In the genomic region with DNA sequence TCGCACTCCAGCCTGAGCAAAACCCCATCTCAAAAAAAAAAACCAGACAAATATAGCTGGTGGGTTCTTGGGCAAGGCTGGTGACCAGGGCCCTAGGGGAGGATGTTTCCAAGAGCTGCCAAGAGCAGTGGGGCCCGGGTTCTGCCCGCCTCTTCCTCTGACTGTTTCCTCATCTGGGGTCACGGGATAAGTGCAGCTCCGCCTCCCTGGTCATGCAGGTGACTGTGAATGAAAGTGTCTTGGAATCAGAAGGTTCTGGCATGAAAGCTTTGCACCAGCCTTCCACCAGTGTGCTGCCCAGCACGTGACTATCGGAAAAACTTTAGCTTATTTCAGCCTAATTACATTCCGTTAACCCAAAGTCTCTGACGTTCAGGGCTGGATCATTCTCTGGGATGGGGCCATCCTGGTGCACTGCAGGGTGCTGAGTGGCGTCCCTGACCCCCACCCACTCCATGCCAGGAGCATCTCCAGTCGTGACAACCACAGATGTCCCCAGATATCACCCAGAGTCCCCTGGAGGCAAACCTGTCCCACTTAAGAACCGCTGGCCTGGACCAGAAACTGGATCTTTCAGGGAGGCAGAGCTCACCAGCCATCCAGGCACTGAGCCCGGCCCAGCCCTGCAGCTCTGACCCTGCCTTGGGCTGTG, we compare ENCODE assay signal across 11 cellular contexts.
DNase-seq lines count a peak whose midpoint lies in the region; ATAC-seq and TF ChIP-seq lines count a peak whose summit lies in the region.
"Had no signal": no experiment of that assay in that cellular context is flagged by ENCODE, and none has a peak within 500 bp of the region (broad histone marks: within the 10 kb centered on the region; RNA-seq: fewer than 3 reads in every experiment).

No MANE protein-coding gene starts in this region.

- H3K9me3 Mint-ChIP-seq in activated T-helper 17 cell treated with anti-CD3 and anti-CD28 coated beads, Interleukin-2, amount 50 U/mL, for 72 hours: no peaks in the 10 kb centered on the region
- H3K9me3 Mint-ChIP-seq: mesothelial cell of epicardium had no signal

- DNase-seq in A172 (ENCODE audit: low spot score) (peak; percentile 33), lower lobe of right lung (peak; percentile 86), esophagus muscularis mucosa (ENCODE audit: extremely low spot score) (no peak), SJCRH30 (no peak), NCI-H69 (lab: John Stamatoyannopoulos, UW) (no peak)
- peak; percentile 85 for DNase-seq in Jurkat, Clone E6-1 (ENCODE audit: low read depth, low spot score)
- DNase-seq: MM.1S, PC-3 had no signal

- H3K4me1 Mint-ChIP-seq in activated T-helper 17 cell treated with anti-CD3 and anti-CD28 coated beads, Interleukin-2, amount 50 U/mL, for 72 hours: peaks cover 38% of the 10 kb centered on the region
- H3K4me1 Mint-ChIP-seq: mesothelial cell of epicardium had no signal

- H3K36me3 ChIP-seq in lower lobe of right lung (no peaks in the 10 kb centered on the region), esophagus muscularis mucosa (no peaks in the 10 kb centered on the region), SJCRH30 (no peaks in the 10 kb centered on the region)

- H3K9me3 ChIP-seq in lower lobe of right lung (no peaks in the 10 kb centered on the region), esophagus muscularis mucosa (no peaks in the 10 kb centered on the region), SJCRH30 (replicated peaks) (no peaks in the 10 kb centered on the region)

- no peaks in the 10 kb centered on the region for H3K27me3 Mint-ChIP-seq in activated T-helper 17 cell treated with anti-CD3 and anti-CD28 coated beads, Interleukin-2, amount 50 U/mL, for 72 hours

- intact Hi-C loops in lower lobe of right lung (cut with DNase I): loop anchor here (10.0 kb wide), 1 partner anchor 142 kb away; the partner anchor contains the start of gene GADD45B
- intact Hi-C loops in esophagus muscularis mucosa (cut with DNase I): no loop called here

- H3K4me3 Mint-ChIP-seq in activated T-helper 17 cell treated with anti-CD3 and anti-CD28 coated beads, Interleukin-2, amount 50 U/mL, for 72 hours: peak overlapping the region; percentile 87
- H3K4me3 Mint-ChIP-seq: mesothelial cell of epicardium had no signal

- peak overlapping the region; percentile 38 for H3K4me3 ChIP-seq in Jurkat, Clone E6-1 (ENCODE audit: low read length)
- H3K4me3 ChIP-seq in lower lobe of right lung (no peak overlapping the region), esophagus muscularis mucosa (no peak overlapping the region), SJCRH30 (no peak overlapping the region)

- H3K27ac ChIP-seq in lower lobe of right lung (peak overlapping the region; percentile 26), esophagus muscularis mucosa (replicated peaks in 1 of 4) (no peak overlapping the region), SJCRH30 (no peak overlapping the region)

- H3K36me3 Mint-ChIP-seq in activated T-helper 17 cell treated with anti-CD3 and anti-CD28 coated beads, Interleukin-2, amount 50 U/mL, for 72 hours (ENCODE audit: low read depth): peaks cover 6% of the 10 kb centered on the region
- H3K36me3 Mint-ChIP-seq: mesothelial cell of epicardium had no signal

- no peak for TF ChIP-seq POLR2A in esophagus muscularis mucosa (IDR thresholded peaks at IDR 0.05; ENCODE audit: low read depth)

- TF ChIP-seq EP300 in esophagus muscularis mucosa (IDR thresholded peaks at IDR 0.05): no peak

- no peak for ATAC-seq in activated T-helper 17 cell treated with anti-CD3 and anti-CD28 coated beads, Interleukin-2, amount 50 U/mL, for 72 hours (replicated peaks)
- ATAC-seq in lower lobe of right lung: peak; percentile 60 to 61
- ATAC-seq in HG03439 (IDR thresholded peaks at IDR 0.05; ENCODE audit: unreplicated experiment): no peak
- ATAC-seq: PC-3 had no signal

- H3K27me3 ChIP-seq in lower lobe of right lung (ENCODE audit: low read depth) (no peaks in the 10 kb centered on the region), esophagus muscularis mucosa (no peaks in the 10 kb centered on the region), SJCRH30 (no peaks in the 10 kb centered on the region)

- H3K4me1 ChIP-seq in lower lobe of right lung (peaks cover 62% of the 10 kb centered on the region), esophagus muscularis mucosa (peaks cover 13 to 22% (median 18%) of the 10 kb centered on the region in 4 donors), SJCRH30 (no peaks in the 10 kb centered on the region)

- TF ChIP-seq CTCF in lower lobe of right lung (IDR thresholded peaks at IDR 0.05) (no peak), esophagus muscularis mucosa (IDR thresholded peaks at IDR 0.05) (no peak)

- H3K27ac Mint-ChIP-seq in activated T-helper 17 cell treated with anti-CD3 and anti-CD28 coated beads, Interleukin-2, amount 50 U/mL, for 72 hours: no peak overlapping the region
- H3K27ac Mint-ChIP-seq: mesothelial cell of epicardium had no signal

- 63% methylated on average over 11 of the region's 13 CpGs for WGBS in esophagus muscularis mucosa

Comparison
In these comparisons a context has a peak if more than half of its experiments do, and no peak if none do; other contexts are left out.
1. DNase-seq: peak in A172 (single experiment), Jurkat, Clone E6-1 (single experiment) and lower lobe of right lung (single experiment); none in esophagus muscularis mucosa (single experiment), SJCRH30 (0 of 2) and NCI-H69 (single experiment).
2. ATAC-seq: peak in lower lobe of right lung (2 of 2); none in activated T-helper 17 cell treated with anti-CD3 and anti-CD28 coated beads, Interleukin-2, amount 50 U/mL, for 72 hours (single experiment) and HG03439 (single experiment).